In genomic region chr6:30450908-30451818, GRCh38 we compare ENCODE assay signal across 1 cellular context.
TF ChIP-seq lines count a peak whose summit lies in the region.

No MANE protein-coding gene starts in this region.

TF ChIP-seq in H1, 55 proteins besides CTCF, POLR2A, EP300 and RAD21:
- TF ChIP-seq BACH1 (IDR thresholded peaks at IDR 0.05; ENCODE audit: low read length): no peak
- peak; percentile 44; the same call in 1 of the 2 replicates for TF ChIP-seq MAX (IDR thresholded peaks at IDR 0.05)
- no peak for TF ChIP-seq TAF7 (optimal IDR thresholded peaks at IDR 0.05; ENCODE audit: borderline replicate concordance, low read depth, low read length)
- TF ChIP-seq RBBP5 (IDR thresholded peaks at IDR 0.05; ENCODE audit: borderline replicate concordance, low read depth, low read length): no peak
- TF ChIP-seq SP1 (IDR thresholded peaks at IDR 0.05; ENCODE audit: low read depth, low read length): no peak
- TF ChIP-seq NANOG (IDR thresholded peaks at IDR 0.05; ENCODE audit: insufficient read depth, low read depth, low read length, poor library complexity, severe bottlenecking): no peak
- no peak for TF ChIP-seq SP4 (IDR thresholded peaks at IDR 0.05; ENCODE audit: low read length)
- no peak for TF ChIP-seq HDAC2 (IDR thresholded peaks at IDR 0.05; ENCODE audit: borderline replicate concordance in 1 of 2, low read depth in 2 of 2, low read length in 2 of 2)
- TF ChIP-seq CBX5 (IDR thresholded peaks at IDR 0.05; ENCODE audit: low read depth, low read length): no peak
- TF ChIP-seq SIRT6 (IDR thresholded peaks at IDR 0.05; ENCODE audit: low read length): no peak
- peak; percentile 19; the same call in 1 of the 2 replicates for TF ChIP-seq TBP (IDR thresholded peaks at IDR 0.05; ENCODE audit: low read depth, low read length)
- TF ChIP-seq GTF2F1 (IDR thresholded peaks at IDR 0.05; ENCODE audit: borderline replicate concordance, low read depth, low read length): no peak
- TF ChIP-seq RNF2 (IDR thresholded peaks at IDR 0.05; ENCODE audit: borderline replicate concordance, low read depth, low read length, missing control alignments, poor library complexity, severe bottlenecking): no peak
- no peak for TF ChIP-seq SP2 (IDR thresholded peaks at IDR 0.05; ENCODE audit: low read length)
- TF ChIP-seq E2F6 (IDR thresholded peaks at IDR 0.05): peak; percentile 68
- TF ChIP-seq ASH2L (IDR thresholded peaks at IDR 0.05; ENCODE audit: low read length): no peak
- TF ChIP-seq EZH2 (IDR thresholded peaks at IDR 0.05; ENCODE audit: low read depth, low read length, severe bottlenecking): no peak
